9 cellular contexts compared by ENCODE assay signal in genomic region chr9:93500571-93501298, GRCh38.
A peak's percentile ranks its signal among the peaks of the same experiment; 100 is the strongest.
DNase-seq lines count a peak whose midpoint lies in the region; ATAC-seq and TF ChIP-seq lines count a peak whose summit lies in the region.
"Had no signal": no experiment of that assay in that cellular context is flagged by ENCODE, and none has a peak within 500 bp of the region (broad histone marks: within the 10 kb centered on the region; RNA-seq: fewer than 3 reads in every experiment).

No MANE protein-coding gene starts in this region.

- peaks cover 0 to 39% (median 13%) of the 10 kb centered on the region in 11 experiments; a peak in 15 of 22 replicates for H4K20me1 ChIP-seq in BLaER1 treated with 17β-estradiol and CSF1 and Interleukin-3, amounts not matched to agents 10 nM and 100 nM
- peaks cover 48% of the 10 kb centered on the region for H4K20me1 ChIP-seq in OCI-LY3 (ENCODE audit: insufficient read depth, low read length)

- H3K9me3 ChIP-seq in BLaER1 treated with 17β-estradiol and CSF1 and Interleukin-3, amounts not matched to agents 10 nM and 100 nM (replicated peaks in 1 of 11), result peaks cover 0 to 42% (median 11%) of the 10 kb centered on the region in 11 experiments; a peak in 12 of 22 replicates
- H3K9me3 ChIP-seq in OCI-LY3 (ENCODE audit: insufficient read depth, low read length) (no peaks in the 10 kb centered on the region), duodenal mucosa (ENCODE audit: control insufficient read depth in 1 of 2, low read length in 2 of 2) (no peaks in the 10 kb centered on the region), neutrophil (no peaks in the 10 kb centered on the region)

- H3K27ac ChIP-seq in BLaER1 treated with 17β-estradiol and CSF1 and Interleukin-3, amounts not matched to agents 10 nM and 100 nM, result peak overlapping the region in 4 of 11 experiments; percentile 30 to 48 (median 37); a peak in 9 of 22 replicates
- no peak overlapping the region for H3K27ac ChIP-seq in OCI-LY3 (ENCODE audit: low read length)
- H3K27ac ChIP-seq in duodenal mucosa (ENCODE audit: low read depth, low read length), result no peak overlapping the region
- H3K27ac ChIP-seq in neutrophil, result peak overlapping the region; percentile 98

- no peak overlapping the region for H2AFZ ChIP-seq in OCI-LY3 (ENCODE audit: low read depth, low read length)

- H3K4me2 ChIP-seq in BLaER1 treated with 17β-estradiol and CSF1 and Interleukin-3, amounts not matched to agents 10 nM and 100 nM, result peak overlapping the region; percentile 11 to 70 (median 61); a peak in 20 of 22 replicates
- peak overlapping the region; percentile 39 for H3K4me2 ChIP-seq in OCI-LY3 (ENCODE audit: low read length)

- peak overlapping the region in 1 of 10 experiments; percentile 32; a peak in 1 of 20 replicates for H3K4me3 ChIP-seq in BLaER1 treated with 17β-estradiol and CSF1 and Interleukin-3, amounts not matched to agents 10 nM and 100 nM
- H3K4me3 ChIP-seq in OCI-LY3 (ENCODE audit: low read length), result no peak overlapping the region; the same call in 1 of the 2 replicates
- peak overlapping the region; percentile 53 to 62 for H3K4me3 ChIP-seq in duodenal mucosa (ENCODE audit: low read depth in 1 of 2, low read length in 2 of 2)
- peak overlapping the region; percentile 47 to 50 for H3K4me3 ChIP-seq in neutrophil (ENCODE audit: low read depth in 1 of 2, low read length in 1 of 2)

- no peak for ATAC-seq in GM21423 (IDR thresholded peaks at IDR 0.05; ENCODE audit: unreplicated experiment)

- peaks cover 18 to 52% (median 42%) of the 10 kb centered on the region in 10 experiments for H3K4me1 ChIP-seq in BLaER1 treated with 17β-estradiol and CSF1 and Interleukin-3, amounts not matched to agents 10 nM and 100 nM
- H3K4me1 ChIP-seq in OCI-LY3 (ENCODE audit: low read length), result peaks cover 27% of the 10 kb centered on the region
- H3K4me1 ChIP-seq in duodenal mucosa (ENCODE audit: control insufficient read depth in 1 of 2, insufficient read depth in 2 of 2, low read length in 2 of 2), result peaks cover 21 to 24% of the 10 kb centered on the region in 2 donors
- H3K4me1 ChIP-seq in neutrophil (ENCODE audit: control insufficient read depth in 1 of 2, insufficient read depth in 1 of 2, low read depth in 1 of 2, low read length in 1 of 2), result peaks cover 55 to 57% of the 10 kb centered on the region in 2 experiments

- DNase-seq in activated gamma-delta T cell (lab: John Stamatoyannopoulos, UW) (no peak), cerebellar cortex (ENCODE audit: low spot score) (no peak), Ammon's horn (ENCODE audit: low spot score) (no peak)
- DNase-seq: occipital lobe had no signal

- H3K79me2 ChIP-seq in OCI-LY3 (ENCODE audit: low read length), result peaks cover 15% of the 10 kb centered on the region

- H3K27me3 ChIP-seq in BLaER1 treated with 17β-estradiol and CSF1 and Interleukin-3, amounts not matched to agents 10 nM and 100 nM, result no peaks in the 10 kb centered on the region
- H3K27me3 ChIP-seq in OCI-LY3 (ENCODE audit: low read depth, low read length), result no peaks in the 10 kb centered on the region
- H3K27me3 ChIP-seq in duodenal mucosa (ENCODE audit: control insufficient read depth in 1 of 2, insufficient read depth in 2 of 2, low read length in 2 of 2), result no peaks in the 10 kb centered on the region
- no peaks in the 10 kb centered on the region for H3K27me3 ChIP-seq in neutrophil

- H3K9ac ChIP-seq in BLaER1 treated with 17β-estradiol and CSF1 and Interleukin-3, amounts not matched to agents 10 nM and 100 nM, result peak overlapping the region in 1 of 11 experiments; percentile 41; a peak in 2 of 22 replicates
- H3K9ac ChIP-seq in OCI-LY3 (ENCODE audit: low read length) (no peak overlapping the region), duodenal mucosa (ENCODE audit: low read depth in 1 of 2, low read length in 2 of 2) (peak overlapping the region in 1 of 2 donors; percentile 10)

- peaks cover 76 to 100% (median 97%) of the 10 kb centered on the region in 11 experiments for H3K36me3 ChIP-seq in BLaER1 treated with 17β-estradiol and CSF1 and Interleukin-3, amounts not matched to agents 10 nM and 100 nM
- H3K36me3 ChIP-seq in OCI-LY3 (replicated peaks; ENCODE audit: low read depth, low read length), result peaks cover 60% of the 10 kb centered on the region
- peaks cover 20 to 64% of the 10 kb centered on the region in 2 donors for H3K36me3 ChIP-seq in duodenal mucosa (ENCODE audit: control insufficient read depth in 1 of 2, insufficient read depth in 2 of 2, low read length in 2 of 2)
- peaks cover 27% of the 10 kb centered on the region for H3K36me3 ChIP-seq in neutrophil

- TF ChIP-seq CTCF in OCI-LY3 (IDR thresholded peaks at IDR 0.05; ENCODE audit: low read depth, low read length) (no peak), neutrophil (IDR thresholded peaks at IDR 0.05) (no peak)
